Comparison of ENCODE assay signal across 1 cellular context in genomic region chr1:27366411-27367159, GRCh38.
TF ChIP-seq lines count a peak whose summit lies in the region.

A gene with protein sequence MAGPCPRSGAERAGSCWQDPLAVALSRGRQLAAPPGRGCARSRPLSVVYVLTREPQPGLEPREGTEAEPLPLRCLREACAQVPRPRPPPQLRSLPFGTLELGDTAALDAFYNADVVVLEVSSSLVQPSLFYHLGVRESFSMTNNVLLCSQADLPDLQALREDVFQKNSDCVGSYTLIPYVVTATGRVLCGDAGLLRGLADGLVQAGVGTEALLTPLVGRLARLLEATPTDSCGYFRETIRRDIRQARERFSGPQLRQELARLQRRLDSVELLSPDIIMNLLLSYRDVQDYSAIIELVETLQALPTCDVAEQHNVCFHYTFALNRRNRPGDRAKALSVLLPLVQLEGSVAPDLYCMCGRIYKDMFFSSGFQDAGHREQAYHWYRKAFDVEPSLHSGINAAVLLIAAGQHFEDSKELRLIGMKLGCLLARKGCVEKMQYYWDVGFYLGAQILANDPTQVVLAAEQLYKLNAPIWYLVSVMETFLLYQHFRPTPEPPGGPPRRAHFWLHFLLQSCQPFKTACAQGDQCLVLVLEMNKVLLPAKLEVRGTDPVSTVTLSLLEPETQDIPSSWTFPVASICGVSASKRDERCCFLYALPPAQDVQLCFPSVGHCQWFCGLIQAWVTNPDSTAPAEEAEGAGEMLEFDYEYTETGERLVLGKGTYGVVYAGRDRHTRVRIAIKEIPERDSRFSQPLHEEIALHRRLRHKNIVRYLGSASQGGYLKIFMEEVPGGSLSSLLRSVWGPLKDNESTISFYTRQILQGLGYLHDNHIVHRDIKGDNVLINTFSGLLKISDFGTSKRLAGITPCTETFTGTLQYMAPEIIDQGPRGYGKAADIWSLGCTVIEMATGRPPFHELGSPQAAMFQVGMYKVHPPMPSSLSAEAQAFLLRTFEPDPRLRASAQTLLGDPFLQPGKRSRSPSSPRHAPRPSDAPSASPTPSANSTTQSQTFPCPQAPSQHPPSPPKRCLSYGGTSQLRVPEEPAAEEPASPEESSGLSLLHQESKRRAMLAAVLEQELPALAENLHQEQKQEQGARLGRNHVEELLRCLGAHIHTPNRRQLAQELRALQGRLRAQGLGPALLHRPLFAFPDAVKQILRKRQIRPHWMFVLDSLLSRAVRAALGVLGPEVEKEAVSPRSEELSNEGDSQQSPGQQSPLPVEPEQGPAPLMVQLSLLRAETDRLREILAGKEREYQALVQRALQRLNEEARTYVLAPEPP (N-terminal part only) (minus strand): TSS chr1:27366961. CDS start chr1:27366597, 364 bp downstream.

TF ChIP-seq in A549, 52 proteins besides CTCF, POLR2A, EP300 and RAD21 (continued from another document):
- peak; percentile 67; the same call in 1 of the 2 replicates for TF ChIP-seq E2F6 (IDR thresholded peaks at IDR 0.05; ENCODE audit: borderline replicate concordance, low read depth)
